ENCODE assay signal across 22 cellular contexts in the genomic region with DNA sequence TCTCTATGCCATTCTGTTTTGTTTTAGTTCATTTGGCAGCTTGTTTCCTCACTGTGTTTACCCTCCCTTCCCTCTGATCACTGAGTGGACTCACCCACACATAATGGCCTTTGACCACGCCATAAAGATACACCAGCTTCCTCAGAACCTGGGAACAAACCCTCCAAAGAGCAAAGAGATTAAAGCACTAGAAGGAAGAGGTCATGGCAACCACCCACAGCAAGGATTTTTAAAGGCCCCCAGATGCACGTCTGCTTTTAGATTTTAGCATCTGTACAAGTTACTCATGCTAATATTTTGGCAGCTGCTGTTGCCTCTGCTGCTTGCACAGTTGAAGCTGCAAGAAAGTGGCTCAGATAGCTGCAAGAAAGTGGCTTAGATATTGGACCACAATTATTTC. TPM values are rescaled to one million over a fixed set of nuclear protein-coding genes. Genes with fewer than 3 reads are reported as not detected.
"Had no signal": no experiment of that assay in that cellular context is flagged by ENCODE, and none has a peak within 500 bp of the region (broad histone marks: within the 10 kb centered on the region; RNA-seq: fewer than 3 reads in every experiment).

No MANE protein-coding gene starts in this region.

- H3K36me3 ChIP-seq: adrenal gland, esophagus squamous epithelium, left ventricle myocardium inferior, ovary, thoracic aorta, upper lobe of right lung, WERI-Rb-1 had no signal

- FAIRE-seq: bronchial epithelial cell, endothelial cell of umbilical vein, frontal cortex had no signal

- H3K9me3 ChIP-seq: adrenal gland, esophagus squamous epithelium, left ventricle myocardium inferior, ovary, psoas muscle, thoracic aorta, upper lobe of right lung had no signal

- H3K4me1 ChIP-seq: adrenal gland, esophagus squamous epithelium, left ventricle myocardium inferior, psoas muscle, upper lobe of right lung had no signal

- H3K27ac ChIP-seq: adrenal gland, esophagus squamous epithelium, left ventricle myocardium inferior, ovary, psoas muscle, thoracic aorta, upper lobe of right lung, WERI-Rb-1 had no signal

- DNase-seq: activated CD4-positive, alpha-beta T cell treated with anti-CD3 and anti-CD28 coated beads, Interleukin-2, amount 50 U/mL, for 48 hours; activated gamma-delta T cell treated with Interleukin-2 at 50 U/mL for 16 hours; adrenal gland; cerebellar nuclear complex; effector CD8-positive, alpha-beta T cell; esophagus squamous epithelium; head of caudate nucleus; left ventricle myocardium inferior; ovary; psoas muscle; right cardiac atrium; stimulated activated naive B cell treated with anti-CD40 and anti-IgM and Interleukin-4, amounts not matched to agents 10 μg/mL and 1 μg/mL and 100 μg/mL, for 72 hours; T-helper 17 cell; upper lobe of right lung; WERI-Rb-1 had no signal

- H3K4me3 ChIP-seq: adrenal gland, esophagus squamous epithelium, left ventricle myocardium inferior, ovary, psoas muscle, thoracic aorta, upper lobe of right lung had no signal

- H3K27me3 ChIP-seq: adrenal gland, esophagus squamous epithelium, ovary, upper lobe of right lung had no signal

RNA-seq across cellular contexts. Expression of gene CADPS, which starts 47.9 kb away (rescaled TPM):
- total RNA-seq: activated naive CD4-positive, alpha-beta T cell treated with anti-CD3 and anti-CD28 coated beads, Interleukin-2, amount 50 U/mL, for 72 hours; activated T-helper 1 cell treated with anti-CD3 and anti-CD28 coated beads, Interleukin-12 subunit alpha, Interleukin-12 subunit beta, Interleukin-2, Interleukin-4 antibody, amounts not matched to agents 30 ng/mL and 10 ng/mL and 1 ng/mL, durations not matched to agents 14 hours and 24 hours and 36 hours; endothelial cell of umbilical vein; mammary epithelial cell; T-helper 17 cell had no signal
- polyA plus RNA-seq: endothelial cell of umbilical vein, mammary epithelial cell had no signal
